ENCODE assay signal across 15 cellular contexts in genomic region chr6:23621026-23621425, GRCh38.
DNase-seq lines count a peak whose midpoint lies in the region; TF ChIP-seq lines count a peak whose summit lies in the region.
"Had no signal": no experiment of that assay in that cellular context is flagged by ENCODE, and none has a peak within 500 bp of the region (broad histone marks: within the 10 kb centered on the region; RNA-seq: fewer than 3 reads in every experiment).

No MANE protein-coding gene starts in this region.

- H3K14ac ChIP-seq in H9 (ENCODE audit: insufficient read depth, low read length), result no peak overlapping the region

- no peaks in the 10 kb centered on the region for H3K9me3 ChIP-seq in H9 (ENCODE audit: control insufficient read depth, low read depth, low read length)
- no peaks in the 10 kb centered on the region for H3K9me3 ChIP-seq in SK-N-MC (ENCODE audit: low read depth, low read length)
- no peaks in the 10 kb centered on the region for H3K9me3 ChIP-seq in parathyroid adenoma (ENCODE audit: control insufficient read depth, low read length)

- no peak overlapping the region for H2BK20ac ChIP-seq in H9 (ENCODE audit: low read depth, low read length, poor library complexity, severe bottlenecking)

- WGBS in H9 (ENCODE audit: extremely low coverage, insufficient read length, low lambda C conversion rate), result no CpG with 5 or more reads among the region's 3 CpGs

- H2BK120ac ChIP-seq in H9 (ENCODE audit: low read depth, low read length, poor library complexity, severe bottlenecking), result no peak overlapping the region

- H2BK12ac ChIP-seq in H9 (ENCODE audit: insufficient read length, low read depth, low read length), result no peak overlapping the region

- no peak overlapping the region for H4K5ac ChIP-seq in H9 (ENCODE audit: insufficient read length, low read depth, low read length)

- H2AFZ ChIP-seq in H9 (ENCODE audit: low read length) (peak overlapping the region; percentile 26), parathyroid adenoma (peak overlapping the region; percentile 59)

- H3K27ac Mint-ChIP-seq in H9, result 0 out of 7 replicates have a peak overlapping the region, but pooled peaks of 1 of the 3 experiments have one; percentile 17
- H3K27ac Mint-ChIP-seq in T-helper 2 cell treated with Interferon-gamma antibody and Interleukin-4, amounts not matched to agents 5 μg/mL and 100 μg/mL, for 36 hours, result no peak overlapping the region
- H3K27ac Mint-ChIP-seq: activated T-helper 17 cell treated with anti-CD3 and anti-CD28 coated beads, Interleukin-2, amount 50 U/mL, for 72 hours had no signal

- H3K4ac ChIP-seq in H9 (ENCODE audit: low read depth, low read length), result no peak overlapping the region

- TF ChIP-seq CTCF in H9 (conservative IDR thresholded peaks at IDR 0.05) (no peak), parathyroid adenoma (IDR thresholded peaks at IDR 0.05) (no peak)

- no peaks in the 10 kb centered on the region for H3K27me3 Mint-ChIP-seq in H9 (ENCODE audit: low read depth)
- H3K27me3 Mint-ChIP-seq in T-helper 2 cell treated with Interferon-gamma antibody and Interleukin-4, amounts not matched to agents 5 μg/mL and 100 μg/mL, for 36 hours (ENCODE audit: low read depth), result no peaks in the 10 kb centered on the region
- H3K27me3 Mint-ChIP-seq: activated T-helper 17 cell treated with anti-CD3 and anti-CD28 coated beads, Interleukin-2, amount 50 U/mL, for 72 hours had no signal

- H3K4me2 ChIP-seq in H9 (ENCODE audit: insufficient read depth, insufficient read length, low read length) (no peak overlapping the region), parathyroid adenoma (ENCODE audit: low read length) (peak overlapping the region; percentile 25)

- no peak overlapping the region for H3K56ac ChIP-seq in H9 (ENCODE audit: insufficient read length, low read depth, low read length)

- H3K9ac ChIP-seq in H9 (ENCODE audit: extremely low read depth, insufficient read length, low read length) (no peak overlapping the region), SK-N-MC (ENCODE audit: insufficient read length) (no peak overlapping the region), parathyroid adenoma (no peak overlapping the region)

- H3K79me1 ChIP-seq in H9 (ENCODE audit: insufficient read depth, low read depth, low read length, poor library complexity, severe bottlenecking), result no peaks in the 10 kb centered on the region

- no peaks in the 10 kb centered on the region for H3K27me3 ChIP-seq in H9 (ENCODE audit: insufficient read depth, low read length)
- no peaks in the 10 kb centered on the region for H3K27me3 ChIP-seq in parathyroid adenoma (ENCODE audit: control insufficient read depth, insufficient read depth, low read length)
- H3K27me3 ChIP-seq: heart right ventricle had no signal

- H3K4me1 ChIP-seq in H9 (ENCODE audit: insufficient read depth, low read length) (peaks cover 3% of the 10 kb centered on the region; the same call in 1 of the 2 replicates), parathyroid adenoma (peaks cover 12% of the 10 kb centered on the region)
- H3K4me1 ChIP-seq: heart right ventricle had no signal

- H3K27ac ChIP-seq in H9 (ENCODE audit: insufficient read length, low read depth, low read length) (no peak overlapping the region), SK-N-MC (peak overlapping the region; percentile 32; the same call in 1 of the 2 replicates), parathyroid adenoma (peak overlapping the region; percentile 42)
- H3K27ac ChIP-seq: heart right ventricle had no signal

- no peak overlapping the region for H3K4me3 Mint-ChIP-seq in H9
- no peak overlapping the region for H3K4me3 Mint-ChIP-seq in T-helper 2 cell treated with Interferon-gamma antibody and Interleukin-4, amounts not matched to agents 5 μg/mL and 100 μg/mL, for 36 hours
- H3K4me3 Mint-ChIP-seq: activated T-helper 17 cell treated with anti-CD3 and anti-CD28 coated beads, Interleukin-2, amount 50 U/mL, for 72 hours had no signal

- H3K18ac ChIP-seq in H9 (ENCODE audit: insufficient read length, low read depth, low read length), result no peak overlapping the region

- H4K20me1 ChIP-seq in H9 (ENCODE audit: control insufficient read depth, insufficient read depth, insufficient read length), result no peaks in the 10 kb centered on the region

- H3K4me1 Mint-ChIP-seq in H9, result peaks cover 13 to 16% of the 10 kb centered on the region in 2 experiments
- no peaks in the 10 kb centered on the region for H3K4me1 Mint-ChIP-seq in T-helper 2 cell treated with Interferon-gamma antibody and Interleukin-4, amounts not matched to agents 5 μg/mL and 100 μg/mL, for 36 hours (ENCODE audit: low read depth)
- H3K4me1 Mint-ChIP-seq: activated T-helper 17 cell treated with anti-CD3 and anti-CD28 coated beads, Interleukin-2, amount 50 U/mL, for 72 hours had no signal

- H2BK5ac ChIP-seq in H9 (ENCODE audit: insufficient read length, low read length), result no peak overlapping the region

- H4K91ac ChIP-seq in H9 (ENCODE audit: insufficient read length, low read depth, low read length), result no peak overlapping the region

- no peak for DNase-seq in H9
- DNase-seq in SK-N-MC (ENCODE audit: low read depth, low spot score), result no peak
- DNase-seq in foreskin melanocyte, result peak; percentile 24
- DNase-seq in activated effector memory CD4-positive, alpha-beta T cell treated with Interleukin-2 at 50 U/mL for 16 hours, result no peak
- DNase-seq in activated CD4-positive, alpha-beta T cell treated with anti-CD3 and anti-CD28 coated beads for 1 hour, result no peak
- DNase-seq in T-helper 2 cell treated with Interferon-gamma antibody and Interleukin-4, amounts not matched to agents 5 μg/mL and 100 μg/mL, for 36 hours (ENCODE audit: low spot score), result no peak
- DNase-seq in NCI-H345 (lab: John Stamatoyannopoulos, UW), result no peak
- DNase-seq: AML-193, Calu3, heart right ventricle, Kasumi-1, NCI-H146, OCI-M1 had no signal

- H4K8ac ChIP-seq in H9 (replicated peaks; ENCODE audit: insufficient read length, low read depth, low read length), result no peak overlapping the region

- H3K36me3 Mint-ChIP-seq in H9 (ENCODE audit: insufficient read depth in 1 of 3, low read depth in 3 of 3), result peaks cover 0 to 5% (median 2%) of the 10 kb centered on the region in 3 experiments; a peak in 4 of 7 replicates
- H3K36me3 Mint-ChIP-seq in T-helper 2 cell treated with Interferon-gamma antibody and Interleukin-4, amounts not matched to agents 5 μg/mL and 100 μg/mL, for 36 hours (ENCODE audit: low read depth), result no peaks in the 10 kb centered on the region

- no peak overlapping the region for H3K4me3 ChIP-seq in SK-N-MC
- H3K4me3 ChIP-seq in parathyroid adenoma (ENCODE audit: low read depth, low read length), result no peak overlapping the region
- H3K4me3 ChIP-seq: heart right ventricle had no signal

- H3T11ph ChIP-seq in H9 (ENCODE audit: low read length), result no peak overlapping the region

- H3K23ac ChIP-seq in H9 (ENCODE audit: insufficient read length, low read depth, low read length), result no peak overlapping the region

- H3K79me2 ChIP-seq in H9 (ENCODE audit: insufficient read depth, low read length) (no peaks in the 10 kb centered on the region), parathyroid adenoma (no peaks in the 10 kb centered on the region)

- no peak overlapping the region for H2BK15ac ChIP-seq in H9 (ENCODE audit: low read depth, low read length)

- no peaks in the 10 kb centered on the region for H3K23me2 ChIP-seq in H9 (ENCODE audit: insufficient read length, low read depth, low read length, poor library complexity, severe bottlenecking)

- H3K36me3 ChIP-seq in SK-N-MC (ENCODE audit: insufficient read depth, low read length), result no peaks in the 10 kb centered on the region
- no peaks in the 10 kb centered on the region for H3K36me3 ChIP-seq in parathyroid adenoma (ENCODE audit: control insufficient read depth, insufficient read depth, low read length)
- H3K36me3 ChIP-seq: heart right ventricle had no signal

- H2AK5ac ChIP-seq in H9 (ENCODE audit: insufficient read length, low read length), result no peak overlapping the region

- peaks cover 3 to 5% of the 10 kb centered on the region in 2 experiments for H3K9me3 Mint-ChIP-seq in H9
- peaks cover 15% of the 10 kb centered on the region for H3K9me3 Mint-ChIP-seq in T-helper 2 cell treated with Interferon-gamma antibody and Interleukin-4, amounts not matched to agents 5 μg/mL and 100 μg/mL, for 36 hours
